Comparison of ENCODE assay signal across 33 cellular contexts in the genomic region with DNA sequence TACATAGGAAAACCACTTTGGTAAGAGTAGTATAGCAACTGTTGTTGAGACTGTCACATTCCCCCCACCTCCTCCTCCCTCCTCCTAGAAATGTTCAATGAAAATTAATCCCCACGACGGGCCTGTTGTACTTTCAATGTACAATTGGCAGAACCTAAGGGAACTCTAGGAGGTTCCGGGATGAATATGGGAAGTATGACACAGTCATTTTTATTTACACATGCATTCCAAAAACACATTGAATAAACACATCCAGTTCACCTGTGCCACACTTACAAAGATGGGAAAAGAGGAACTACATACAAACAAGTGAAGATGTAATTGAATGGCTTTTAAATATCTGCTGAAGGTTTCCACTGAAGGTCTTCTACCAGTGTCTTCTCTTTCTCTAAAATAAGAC.
"Had no signal": no experiment of that assay in that cellular context is flagged by ENCODE, and none has a peak within 500 bp of the region (broad histone marks: within the 10 kb centered on the region; RNA-seq: fewer than 3 reads in every experiment).

No MANE protein-coding gene starts in this region.

- H3K4me1 ChIP-seq: adrenal gland, body of pancreas, breast epithelium had no signal

- H3K36me3 ChIP-seq: adrenal gland, brain microvascular endothelial cell, breast epithelium had no signal

- DNase-seq: activated B cell treated with CpG ODN at 0.5 μM for 24 hours; activated CD4-positive, alpha-beta memory T cell treated with anti-CD3 and anti-CD28 coated beads for 36 hours; activated CD4-positive, alpha-beta T cell treated with anti-CD3 and anti-CD28 coated beads for 4 hours; activated CD4-positive, alpha-beta T cell treated with anti-CD3 and anti-CD28 coated beads, Interleukin-2, amount 10 ng/mL, durations not matched to agents 24 days and 14 days; activated CD4-positive, alpha-beta T cell treated with anti-CD3 and anti-CD28 coated beads, Interleukin-2, amount 50 U/mL, for 1 hour; activated CD4-positive, alpha-beta T cell treated with anti-CD3 and anti-CD28 coated beads, Interleukin-2, amount 50 U/mL, for 4 hours; activated CD4-positive, CD25-positive, alpha-beta regulatory T cell treated with anti-CD3 and anti-CD28 coated beads, Interleukin-2, amount 50 U/mL, for 72 hours; activated CD8-positive, alpha-beta memory T cell treated with anti-CD3 and anti-CD28 coated beads, Interleukin-2, amount 50 U/mL, for 4 hours; activated CD8-positive, alpha-beta T cell treated with anti-CD3 and anti-CD28 coated beads for 36 hours; activated effector memory CD4-positive, alpha-beta T cell treated with anti-CD3 and anti-CD28 coated beads, Interleukin-2, amount 50 U/mL, for 16 hours; activated gamma-delta T cell treated with Interleukin-2 at 50 U/mL for 16 hours; activated naive CD4-positive, alpha-beta T cell; activated naive CD4-positive, alpha-beta T cell treated with anti-CD3 and anti-CD28 coated beads for 36 hours; activated naive CD4-positive, alpha-beta T cell treated with anti-CD3 and anti-CD28 coated beads, Interleukin-2, amount 50 U/mL, for 16 hours; activated naive CD8-positive, alpha-beta T cell treated with anti-CD3 and anti-CD28 coated beads for 36 hours; activated T-cell treated with anti-CD3 and anti-CD28 coated beads for 4 hours; activated T-cell treated with anti-CD3 and anti-CD28 coated beads, Interleukin-2, amount 50 U/mL, for 1 hour; activated T-cell treated with anti-CD3 and anti-CD28 coated beads, Interleukin-2, amount 50 U/mL, for 4 hours; activated T-cell treated with anti-CD3 and anti-CD28 coated beads, Interleukin-2, amount 50 U/mL, for 72 hours; adrenal gland; amniotic stem cell; aorta; body of pancreas; brain microvascular endothelial cell; central memory CD4-positive, alpha-beta T cell; T-helper 2 cell; T-helper 9 cell had no signal

- H3K9me3 ChIP-seq: adrenal gland, body of pancreas, breast epithelium had no signal

- H3K4me3 ChIP-seq: adrenal gland, body of pancreas, breast epithelium had no signal

- ATAC-seq: activated CD8-positive, alpha-beta T cell treated with anti-CD3 and anti-CD28 coated beads for 36 hours; activated naive CD4-positive, alpha-beta T cell treated with anti-CD3 and anti-CD28 coated beads, Interleukin-2, amount 50 U/mL, for 72 hours; activated T-cell treated with anti-CD3 and anti-CD28 coated beads, Interleukin-2, amount 50 U/mL, for 4 hours; activated T-cell treated with anti-CD3 and anti-CD28 coated beads, Interleukin-2, amount 50 U/mL, for 72 hours; activated T-helper 17 cell treated with anti-CD3 and anti-CD28 coated beads, Interleukin-2, amount 50 U/mL, for 72 hours; body of pancreas had no signal

- H3K27me3 ChIP-seq: adrenal gland, body of pancreas, brain microvascular endothelial cell, breast epithelium had no signal

- H3K27ac ChIP-seq: adrenal gland, body of pancreas, brain microvascular endothelial cell, breast epithelium, VCaP had no signal

- FAIRE-seq: astrocyte, TTC549 had no signal
